ENCODE assay signal across 8 cellular contexts in the genomic region with DNA sequence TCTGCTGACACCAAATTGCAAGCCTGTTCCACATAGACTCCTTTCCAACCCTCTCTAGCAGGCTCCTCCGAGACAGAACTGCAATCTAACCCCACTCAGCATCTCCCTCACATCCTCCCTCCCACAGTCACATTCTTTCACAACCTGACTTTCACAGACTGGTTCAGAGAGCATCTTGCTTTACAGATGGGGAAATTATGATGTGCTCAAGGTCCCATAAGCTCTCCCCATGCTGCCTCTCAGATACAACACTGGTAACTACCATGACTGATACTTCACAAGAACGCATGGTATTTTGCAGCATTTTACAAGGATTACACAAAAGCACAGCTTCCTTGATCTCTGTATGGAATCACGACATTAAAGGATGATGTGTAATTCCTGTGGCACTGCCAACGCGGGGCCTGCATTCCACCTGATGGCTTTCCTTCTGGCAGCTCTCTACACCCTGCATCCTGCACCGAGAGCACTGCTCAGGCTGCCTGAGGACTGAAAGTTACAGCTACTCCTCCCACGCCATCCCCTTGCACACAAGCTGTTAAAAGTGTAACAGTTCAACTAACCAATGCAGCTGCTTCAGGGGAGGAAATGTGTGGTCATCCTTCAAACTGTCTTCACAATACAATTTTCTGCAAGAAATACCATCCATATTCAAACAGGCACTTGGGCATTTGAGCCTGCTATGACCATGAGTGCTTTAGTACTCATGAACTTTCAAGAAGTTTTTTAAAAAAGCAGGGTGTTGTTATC. TPM values are rescaled to one million over a fixed set of nuclear protein-coding genes. Genes with fewer than 3 reads are reported as not detected.
DNase-seq lines count a peak whose midpoint lies in the region; ATAC-seq, FAIRE-seq and TF ChIP-seq lines count a peak whose summit lies in the region.

No MANE protein-coding gene starts in this region.

- TF ChIP-seq CTCF in nephron progenitor cell (IDR thresholded peaks at IDR 0.05) = no peak

- H3K27me3 Mint-ChIP-seq in natural killer cell treated with Interleukin-12 subunit alpha and Interleukin-12 subunit beta and Interleukin-15 and Interleukin-18, amount 100 ng/mL, for 72 hours = no peaks in the 10 kb centered on the region
- no peaks in the 10 kb centered on the region for H3K27me3 Mint-ChIP-seq in nephron progenitor cell (ENCODE audit: low read depth, poor library complexity)

- H2AFZ ChIP-seq in GM23248 = no peak overlapping the region

- H3K4me1 ChIP-seq in GM23248 (ENCODE audit: insufficient read depth) (peaks cover 57% of the 10 kb centered on the region), adipocyte (ENCODE audit: control insufficient read depth, insufficient read depth, low read length) (peaks cover 65% of the 10 kb centered on the region)

- 14 to 20% methylated on average over 7 of the region's 7 CpGs for WGBS in GM23248 (ENCODE audit: low coverage in 1 of 2, low lambda C conversion rate in 2 of 2, missing lambda C conversion rate in 2 of 2), 2 experiments

- H3K9ac ChIP-seq in GM23248 = peak overlapping the region; percentile 17
- H3K9ac ChIP-seq in adipocyte (ENCODE audit: low read length) = no peak overlapping the region

- peak; percentile 64 for TF ChIP-seq POLR2A in GM12891 (IDR thresholded peaks at IDR 0.05; ENCODE audit: low read depth, low read length)

- 0 out of 2 replicates have a peak overlapping the region, but pooled peaks have one; percentile 18 for H3K4me3 ChIP-seq in GM23248
- no peak overlapping the region for H3K4me3 ChIP-seq in adipocyte (ENCODE audit: low read length)

- peak overlapping the region; percentile 89 for H3K4me3 Mint-ChIP-seq in natural killer cell treated with Interleukin-12 subunit alpha and Interleukin-12 subunit beta and Interleukin-15 and Interleukin-18, amount 100 ng/mL, for 72 hours
- no peak overlapping the region for H3K4me3 Mint-ChIP-seq in nephron progenitor cell

- peaks cover 54% of the 10 kb centered on the region for H3F3A ChIP-seq in GM23248 (ENCODE audit: insufficient read depth)

- H3K79me2 ChIP-seq in GM23248 (ENCODE audit: insufficient read depth) = peaks cover 64% of the 10 kb centered on the region

- DNase-seq in GM12891 (ENCODE audit: insufficient read length, low spot score) = peak; percentile 35
- DNase-seq in GM23248 = peak; percentile 90
- DNase-seq in MV-4-11 (lab: John Stamatoyannopoulos, UW) = peak; percentile 89
- DNase-seq in adipocyte (ENCODE audit: low read depth) = peak; percentile 85
- peak; percentile 85 for DNase-seq in natural killer cell treated with Interleukin-12 subunit alpha and Interleukin-12 subunit beta and Interleukin-15 and Interleukin-18, amount 100 ng/mL, for 72 hours (ENCODE audit: low spot score)
- no peak for DNase-seq in NCI-H146 (lab: John Stamatoyannopoulos, UW)
- no peak for DNase-seq in nephron progenitor cell
- no peak for DNase-seq in OCI-M2 (lab: John Stamatoyannopoulos, UW; ENCODE audit: unreplicated experiment)

- H3K9me3 ChIP-seq in GM23248 (ENCODE audit: low read depth) (no peaks in the 10 kb centered on the region), adipocyte (ENCODE audit: control insufficient read depth, low read length) (no peaks in the 10 kb centered on the region)

- peak; percentile 78 to 91 for ATAC-seq in natural killer cell treated with Interleukin-12 subunit alpha and Interleukin-12 subunit beta and Interleukin-15 and Interleukin-18, amount 100 ng/mL, for 72 hours

- peak; percentile 97 for FAIRE-seq in GM12891 (lab: Jason Lieb, UNC)

- H3K9me2 ChIP-seq in GM23248 (ENCODE audit: insufficient read depth) = no peaks in the 10 kb centered on the region

- 0 out of 2 replicates have a peak, but pooled peaks cover 3% of the 10 kb centered on the region for H4K20me1 ChIP-seq in GM23248 (ENCODE audit: insufficient read depth)

- H3K27ac ChIP-seq in GM23248 = peak overlapping the region; percentile 71

- H3K9me3 Mint-ChIP-seq in natural killer cell treated with Interleukin-12 subunit alpha and Interleukin-12 subunit beta and Interleukin-15 and Interleukin-18, amount 100 ng/mL, for 72 hours = no peaks in the 10 kb centered on the region
- no peaks in the 10 kb centered on the region for H3K9me3 Mint-ChIP-seq in nephron progenitor cell

- H3K27ac Mint-ChIP-seq in natural killer cell treated with Interleukin-12 subunit alpha and Interleukin-12 subunit beta and Interleukin-15 and Interleukin-18, amount 100 ng/mL, for 72 hours = peak overlapping the region; percentile 91 to 97
- H3K27ac Mint-ChIP-seq in nephron progenitor cell = no peak overlapping the region

- in situ Hi-C loops in GM23248 (cut with MboI) = no loop called here

- H3K4me1 Mint-ChIP-seq in natural killer cell treated with Interleukin-12 subunit alpha and Interleukin-12 subunit beta and Interleukin-15 and Interleukin-18, amount 100 ng/mL, for 72 hours (ENCODE audit: low read depth in 2 of 2) = peaks cover 64 to 91% of the 10 kb centered on the region in 2 donors
- peaks cover 58% of the 10 kb centered on the region for H3K4me1 Mint-ChIP-seq in nephron progenitor cell

- H3K4me2 ChIP-seq in GM23248 (ENCODE audit: unreplicated experiment) = peak overlapping the region; percentile 54

- H3K27me3 ChIP-seq in GM23248 (replicated peaks; ENCODE audit: insufficient read depth) (no peaks in the 10 kb centered on the region), adipocyte (replicated peaks; ENCODE audit: control insufficient read depth, insufficient read depth, low read length) (no peaks in the 10 kb centered on the region)

- H3K36me3 Mint-ChIP-seq in natural killer cell treated with Interleukin-12 subunit alpha and Interleukin-12 subunit beta and Interleukin-15 and Interleukin-18, amount 100 ng/mL, for 72 hours = peaks cover 6% of the 10 kb centered on the region
- no peaks in the 10 kb centered on the region for H3K36me3 Mint-ChIP-seq in nephron progenitor cell (ENCODE audit: low read depth)

- H3K36me3 ChIP-seq in GM23248 (ENCODE audit: low read depth) (0 out of 2 replicates have a peak, but pooled peaks cover 8% of the 10 kb centered on the region), adipocyte (ENCODE audit: control insufficient read depth, insufficient read depth, low read length, severe bottlenecking) (peaks cover 12% of the 10 kb centered on the region)

TF ChIP-seq in GM12891, 5 proteins besides CTCF, POLR2A, EP300 and RAD21:
- TF ChIP-seq TAF1 (IDR thresholded peaks at IDR 0.05; ENCODE audit: low read depth, low read length) = no peak
- TF ChIP-seq POU2F2 (IDR thresholded peaks at IDR 0.05; ENCODE audit: low read depth, low read length) = peak; percentile 55; the same call in 1 of the 2 replicates
- TF ChIP-seq SPI1 (IDR thresholded peaks at IDR 0.05; ENCODE audit: low read depth, low read length) = peak; percentile 44
- TF ChIP-seq POLR2AphosphoS5 (IDR thresholded peaks at IDR 0.05; ENCODE audit: low read depth, low read length) = peak; percentile 85
- TF ChIP-seq PAX5 (IDR thresholded peaks at IDR 0.05; ENCODE audit: insufficient read depth, low read length, severe bottlenecking) = no peak
TF ChIP-seq in GM12891: peak in this region for 3.

RNA-seq across cellular contexts. Expression of a gene that starts 27.6 kb away (rescaled TPM):
- 19.7 TPM for polyA plus RNA-seq in GM12891 (2012; ENCODE audit: low read depth, missing spikeins)
- total RNA-seq in GM23248 (2014; rRNA removed; shearing (Covaris generic)) = 40.5 and 42.0 TPM in 2 replicates
- polyA plus RNA-seq in GM23248 (2016; fragmentation: Nextera tagmentation; extraction: Ambion mirVana) = 11.1 and 13.5 TPM in 2 replicates
- total RNA-seq in natural killer cell treated with Interleukin-12 subunit alpha and Interleukin-12 subunit beta and Interleukin-15 and Interleukin-18, amount 100 ng/mL, for 72 hours = 10 to 100 TPM; 54.1 to 97.0 TPM

RNA-seq across cellular contexts. Expression of a gene that starts 42.5 kb away (rescaled TPM):
- polyA plus RNA-seq in GM12891 (2012; ENCODE audit: low read depth, missing spikeins) = not detected
- not detected in 2 replicates for total RNA-seq in GM23248 (2014; rRNA removed; shearing (Covaris generic))
- not detected in 2 replicates for polyA plus RNA-seq in GM23248 (2016; fragmentation: Nextera tagmentation; extraction: Ambion mirVana)
- total RNA-seq in natural killer cell treated with Interleukin-12 subunit alpha and Interleukin-12 subunit beta and Interleukin-15 and Interleukin-18, amount 100 ng/mL, for 72 hours = not detected

Comparison
In these comparisons a context has a peak if more than half of its experiments do, and no peak if none do; other contexts are left out.
1. DNase-seq: peak in GM12891 (single experiment), GM23248 (single experiment), MV-4-11 (single experiment), adipocyte (single experiment) and natural killer cell treated with Interleukin-12 subunit alpha and Interleukin-12 subunit beta and Interleukin-15 and Interleukin-18, amount 100 ng/mL, for 72 hours (single experiment); none in NCI-H146 (single experiment), nephron progenitor cell (single experiment) and OCI-M2 (single experiment).